8 cellular contexts compared by ENCODE assay signal in genomic region chr11:107576497-107577086, GRCh38. TPM values are rescaled to one million over a fixed set of nuclear protein-coding genes. Genes with fewer than 3 reads are reported as not detected.
A peak's percentile ranks its signal among the peaks of the same experiment; 100 is the strongest.
DNase-seq lines count a peak whose midpoint lies in the region; FAIRE-seq and TF ChIP-seq lines count a peak whose summit lies in the region.

No MANE protein-coding gene starts in this region.

- no peak overlapping the region for H3K27ac ChIP-seq in PC-9
- H3K27ac ChIP-seq in astrocyte (ENCODE audit: low read depth, low read length) = no peak overlapping the region

- CTCF ChIA-PET in HEK293T (lab: Yijun Ruan, JAX) (interaction anchor here (1.0 to 2.8 kb wide), 3 partner anchors 13 to 113 kb away, joined by 4 to 13 read pairs (median 5); no protein-coding TSS in a partner anchor), PC-9 (lab: Charles Lee) (interaction anchor here (1.6 kb wide), 1 partner anchor 112 kb away, joined by 4 read pairs; no protein-coding TSS in a partner anchor)

- H3K9me2 ChIP-seq in PC-9 (ENCODE audit: insufficient read depth) = no peaks in the 10 kb centered on the region

- H3K27me3 Mint-ChIP-seq in astrocyte (ENCODE audit: low read depth, unreplicated experiment) = no peaks in the 10 kb centered on the region

- H3K36me3 ChIP-seq in PC-9 (ENCODE audit: low read depth) (no peaks in the 10 kb centered on the region), astrocyte (ENCODE audit: insufficient read depth, low read length) (no peaks in the 10 kb centered on the region)

- no peak overlapping the region for H3K4me3 ChIP-seq in PC-9
- H3K4me3 ChIP-seq in astrocyte (ENCODE audit: insufficient read depth, low read depth, low read length) = no peak overlapping the region

- no peaks in the 10 kb centered on the region for H3F3A ChIP-seq in PC-9 (ENCODE audit: insufficient read depth, low read depth)

- intact Hi-C loops in PC-9 (cut with micrococcal nuclease; ENCODE audit: unreplicated experiment) = loop anchor here (1.0 to 5.0 kb wide), 5 partner anchors 27 to 431 kb away; partner anchors contain the start of gene CUL5

- no peak for FAIRE-seq in astrocyte (lab: Jason Lieb, UNC)

- H3K9me3 ChIP-seq in PC-9 (ENCODE audit: insufficient read depth, low read depth) = no peaks in the 10 kb centered on the region
- no peaks in the 10 kb centered on the region for H3K9me3 ChIP-seq in astrocyte (ENCODE audit: insufficient read depth, low read depth, low read length)

- H3K27me3 ChIP-seq in PC-9 (ENCODE audit: insufficient read depth, low read depth) (no peaks in the 10 kb centered on the region), astrocyte (ENCODE audit: insufficient read depth, low read length) (no peaks in the 10 kb centered on the region)

- TF ChIP-seq CTCF in PC-9 (conservative IDR thresholded peaks at IDR 0.05) (peak; percentile 86), astrocyte (IDR thresholded peaks at IDR 0.05; ENCODE audit: insufficient read depth, low read depth, low read length) (peak; percentile 74)

- H3K36me3 Mint-ChIP-seq in astrocyte (ENCODE audit: low read depth, unreplicated experiment) = no peaks in the 10 kb centered on the region

- no peaks in the 10 kb centered on the region for H3K9me3 Mint-ChIP-seq in astrocyte (ENCODE audit: unreplicated experiment)

- no peak overlapping the region for H3K4me3 Mint-ChIP-seq in astrocyte (ENCODE audit: unreplicated experiment)

- H3K4me1 Mint-ChIP-seq in astrocyte (ENCODE audit: low read depth, unreplicated experiment) = no peaks in the 10 kb centered on the region

- no peak overlapping the region for H3K9ac ChIP-seq in astrocyte (ENCODE audit: low read length)

- H3K4me2 ChIP-seq in PC-9 = no peak overlapping the region
- H3K4me2 ChIP-seq in astrocyte (ENCODE audit: low read length) = no peak overlapping the region

- H3K27ac Mint-ChIP-seq in astrocyte (ENCODE audit: unreplicated experiment) = no peak overlapping the region

- H3K79me2 ChIP-seq in PC-9 (ENCODE audit: low read depth) = no peaks in the 10 kb centered on the region
- no peaks in the 10 kb centered on the region for H3K79me2 ChIP-seq in astrocyte (ENCODE audit: insufficient read depth, low read length)

- H3K4me1 ChIP-seq in PC-9 (replicated peaks; ENCODE audit: insufficient read depth) (peaks cover 4% of the 10 kb centered on the region; the same call in 1 of the 2 replicates), astrocyte (ENCODE audit: insufficient read depth, low read length) (no peaks in the 10 kb centered on the region)

- no peak overlapping the region for H2AFZ ChIP-seq in PC-9
- H2AFZ ChIP-seq in astrocyte (ENCODE audit: low read depth, low read length) = no peak overlapping the region

- DNase-seq in EL (peak; percentile 54), HEK293T (ENCODE audit: extremely low spot score) (peak; percentile 54), PC-9 (peak in 1 of 2 experiments; percentile 44), astrocyte (ENCODE audit: low read depth) (no peak), inferior parietal cortex (ENCODE audit: extremely low spot score) (peak; percentile 80), 8988T (no peak), mesenteric fat pad (ENCODE audit: low spot score) (no peak)
- DNase-seq in stimulated activated CD4-positive, alpha-beta T cell treated with anti-CD3 and anti-CD28 coated beads, TNF-alpha, amount 100 ng/mL, for 4 hours (ENCODE audit: low read depth in 3 of 3) = peak in 2 of 3 experiments; percentile 9 to 49

- POLR2A ChIA-PET in HEK293T (lab: Yijun Ruan, JAX) (interaction anchor here (1.5 kb wide), 1 partner anchor 10 kb away, joined by 4 read pairs; no protein-coding TSS in a partner anchor), PC-9 (lab: Charles Lee; ENCODE audit: unreplicated experiment) (no interaction called here)

- H4K20me1 ChIP-seq in PC-9 (ENCODE audit: insufficient read depth) (no peaks in the 10 kb centered on the region), astrocyte (ENCODE audit: insufficient read depth, low read length) (no peaks in the 10 kb centered on the region)

- BruUV-seq in PC-9 (replicated peaks; lab: Mats Ljungman, UMichigan) = no TSS peak

TF ChIP-seq in HEK293T, 16 proteins besides CTCF, POLR2A, EP300 and RAD21:
- no peak for TF ChIP-seq HDGF (IDR thresholded peaks at IDR 0.05; ENCODE audit: borderline replicate concordance)
- no peak for TF ChIP-seq ELF4 (IDR thresholded peaks at IDR 0.05)
- TF ChIP-seq SUZ12 (IDR thresholded peaks at IDR 0.05) = no peak
- no peak for TF ChIP-seq FOXK2 (IDR thresholded peaks at IDR 0.05)
- no peak for TF ChIP-seq CTBP1 (IDR thresholded peaks at IDR 0.05; ENCODE audit: borderline replicate concordance)
- no peak for TF ChIP-seq BHLHE40 (IDR thresholded peaks at IDR 0.05; ENCODE audit: borderline replicate concordance)
- TF ChIP-seq NFRKB (IDR thresholded peaks at IDR 0.05) = no peak
- TF ChIP-seq FOXA1 (IDR thresholded peaks at IDR 0.05) = no peak
- no peak for TF ChIP-seq TARDBP (IDR thresholded peaks at IDR 0.05)
TF ChIP-seq in HEK293T: peak in this region for 0.

RNA-seq across cellular contexts. Expression of gene ALKBH8, which starts 11.1 kb away (rescaled TPM):
- 4.2 and 4.4 TPM in 2 replicates for total RNA-seq in PC-9 (2021)
- 12.7 and 13.0 TPM in 2 replicates for total RNA-seq in astrocyte
- 6.4 TPM for total RNA-seq in mesenteric fat pad

RNA-seq across cellular contexts. Expression of gene ELMOD1, which starts 14.4 kb away (rescaled TPM):
- total RNA-seq in PC-9 (2021) = not detected in 2 replicates
- total RNA-seq in astrocyte = 0.34 and 0.52 TPM in 2 replicates
- total RNA-seq in mesenteric fat pad = 0.16 TPM

Comparison
In these comparisons a context has a peak if more than half of its experiments do, and no peak if none do; other contexts are left out.
1. DNase-seq: peak in EL (single experiment), HEK293T (single experiment), inferior parietal cortex (single experiment) and stimulated activated CD4-positive, alpha-beta T cell treated with anti-CD3 and anti-CD28 coated beads, TNF-alpha, amount 100 ng/mL, for 4 hours (2 of 3); none in astrocyte (single experiment), 8988T (single experiment) and mesenteric fat pad (single experiment).